In genomic region chr1:46487818-46488218, GRCh38 we compare ENCODE assay signal across 11 cellular contexts. TPM values are rescaled to one million over a fixed set of nuclear protein-coding genes. Genes with fewer than 3 reads are reported as not detected.
DNase-seq lines count a peak whose midpoint lies in the region; ATAC-seq and TF ChIP-seq lines count a peak whose summit lies in the region.
"Had no signal": no experiment of that assay in that cellular context is flagged by ENCODE, and none has a peak within 500 bp of the region (broad histone marks: within the 10 kb centered on the region; RNA-seq: fewer than 3 reads in every experiment).

No MANE protein-coding gene starts in this region.

- no peak overlapping the region for H2AK5ac ChIP-seq in H9 (ENCODE audit: insufficient read length, low read length)

- H3K27me3 Mint-ChIP-seq in H9 (ENCODE audit: low read depth), result peaks cover 99% of the 10 kb centered on the region

- H3K9me3 Mint-ChIP-seq in H9, result no peaks in the 10 kb centered on the region; a peak in 2 of 5 replicates
- H3K9me3 Mint-ChIP-seq: effector memory CD8-positive, alpha-beta T cell had no signal

- H3K36me3 Mint-ChIP-seq in H9 (ENCODE audit: insufficient read depth in 1 of 3, low read depth in 3 of 3), result no peaks in the 10 kb centered on the region

- H3K4me1 Mint-ChIP-seq in H9, result peaks cover 42 to 71% of the 10 kb centered on the region in 2 experiments

- H3K27ac ChIP-seq in H9 (ENCODE audit: insufficient read length, low read depth, low read length) (no peak overlapping the region), PC-3 (ENCODE audit: low read length) (no peak overlapping the region), foreskin keratinocyte (no peak overlapping the region)

- H3F3A ChIP-seq in PC-3 (ENCODE audit: low read length, unreplicated experiment), result no peaks in the 10 kb centered on the region

- H3K4me2 ChIP-seq in H9 (ENCODE audit: insufficient read depth, insufficient read length, low read length), result no peak overlapping the region
- H3K4me2 ChIP-seq in PC-3 (ENCODE audit: low read length), result no peak overlapping the region

- H2BK20ac ChIP-seq in H9 (ENCODE audit: low read depth, low read length, poor library complexity, severe bottlenecking), result no peak overlapping the region

- no peaks in the 10 kb centered on the region for H3K9me3 ChIP-seq in H9 (ENCODE audit: control insufficient read depth, low read depth, low read length)
- H3K9me3 ChIP-seq in PC-3 (ENCODE audit: low read length), result no peaks in the 10 kb centered on the region

- no CpG with 5 or more reads among the region's 7 CpGs for WGBS in H9 (ENCODE audit: extremely low coverage, insufficient read length, low lambda C conversion rate)

- H3K23me2 ChIP-seq in H9 (ENCODE audit: insufficient read length, low read depth, low read length, poor library complexity, severe bottlenecking), result peaks cover 23% of the 10 kb centered on the region

- no peak overlapping the region for H2BK120ac ChIP-seq in H9 (ENCODE audit: low read depth, low read length, poor library complexity, severe bottlenecking)

- no peak overlapping the region for H3K14ac ChIP-seq in H9 (ENCODE audit: insufficient read depth, low read length)

- H3K4me3 Mint-ChIP-seq in H9, result peak overlapping the region in 1 of 2 experiments; percentile 20; a peak in 2 of 5 replicates

- no peak overlapping the region for H2BK15ac ChIP-seq in H9 (ENCODE audit: low read depth, low read length)

- H4K8ac ChIP-seq in H9 (replicated peaks; ENCODE audit: insufficient read length, low read depth, low read length), result no peak overlapping the region

- H3K36me3 ChIP-seq in PC-3 (ENCODE audit: low read depth, low read length), result no peaks in the 10 kb centered on the region

- H3K79me1 ChIP-seq in H9 (ENCODE audit: insufficient read depth, low read depth, low read length, poor library complexity, severe bottlenecking), result no peaks in the 10 kb centered on the region

- no peak overlapping the region for H3T11ph ChIP-seq in H9 (ENCODE audit: low read length)

- H3K79me2 ChIP-seq in H9 (ENCODE audit: insufficient read depth, low read length) (no peaks in the 10 kb centered on the region), PC-3 (ENCODE audit: low read length) (no peaks in the 10 kb centered on the region)

- H4K91ac ChIP-seq in H9 (ENCODE audit: insufficient read length, low read depth, low read length), result no peak overlapping the region

- no peak overlapping the region for H3K56ac ChIP-seq in H9 (ENCODE audit: insufficient read length, low read depth, low read length)

- ATAC-seq in PC-3 (no peak), foreskin keratinocyte (no peak), HG03460 (IDR thresholded peaks at IDR 0.05; ENCODE audit: unreplicated experiment) (no peak), esophagus mucosa (no peak), HG03045 (IDR thresholded peaks at IDR 0.05; ENCODE audit: unreplicated experiment) (no peak)
- ATAC-seq: effector memory CD8-positive, alpha-beta T cell had no signal

- H3K9ac ChIP-seq in H9 (ENCODE audit: extremely low read depth, insufficient read length, low read length), result no peak overlapping the region
- no peak overlapping the region for H3K9ac ChIP-seq in PC-3 (ENCODE audit: low read length)

- TF ChIP-seq CTCF in H9 (conservative IDR thresholded peaks at IDR 0.05), result peak; percentile 69
- peak; percentile 44 for TF ChIP-seq CTCF in PC-3 (conservative IDR thresholded peaks at IDR 0.05; ENCODE audit: low read depth, low read length)
- peak; percentile 35 for TF ChIP-seq CTCF in foreskin keratinocyte (conservative IDR thresholded peaks at IDR 0.05)

- H3K27me3 ChIP-seq in H9 (ENCODE audit: insufficient read depth, low read length), result peaks cover 74% of the 10 kb centered on the region
- H3K27me3 ChIP-seq in PC-3 (ENCODE audit: low read length), result peaks cover 19% of the 10 kb centered on the region
- peaks cover 97% of the 10 kb centered on the region for H3K27me3 ChIP-seq in foreskin keratinocyte

- BruUV-seq in PC-3 (replicated peaks; lab: Mats Ljungman, UMichigan), result no TSS peak

- H3K4me1 ChIP-seq in H9 (ENCODE audit: insufficient read depth, low read length) (peaks cover 2% of the 10 kb centered on the region; the same call in 1 of the 2 replicates), PC-3 (ENCODE audit: insufficient read depth, low read length) (peaks cover 4% of the 10 kb centered on the region; the same call in 1 of the 2 replicates), foreskin keratinocyte (no peaks in the 10 kb centered on the region)

- no peak overlapping the region for H2BK12ac ChIP-seq in H9 (ENCODE audit: insufficient read length, low read depth, low read length)

- H4K20me1 ChIP-seq in H9 (ENCODE audit: control insufficient read depth, insufficient read depth, insufficient read length) (no peaks in the 10 kb centered on the region), PC-3 (ENCODE audit: low read length) (no peaks in the 10 kb centered on the region)

- no peak overlapping the region for H3K4me3 ChIP-seq in PC-3 (ENCODE audit: low read length)

- H3K27ac Mint-ChIP-seq in H9, result no peak overlapping the region
- H3K27ac Mint-ChIP-seq: effector memory CD8-positive, alpha-beta T cell had no signal

- H3K9me2 ChIP-seq in PC-3 (replicated peaks; ENCODE audit: low read length), result no peaks in the 10 kb centered on the region

- H2BK5ac ChIP-seq in H9 (ENCODE audit: insufficient read length, low read length), result no peak overlapping the region

- no peak overlapping the region for H3K18ac ChIP-seq in H9 (ENCODE audit: insufficient read length, low read depth, low read length)

- no peak overlapping the region for H3K4ac ChIP-seq in H9 (ENCODE audit: low read depth, low read length)

- intact Hi-C loops in PC-3 (cut with micrococcal nuclease), result no loop called here

- no peak overlapping the region for H3K23ac ChIP-seq in H9 (ENCODE audit: insufficient read length, low read depth, low read length)

- POLR2A ChIA-PET in PC-3 (lab: Charles Lee; ENCODE audit: unreplicated experiment), result no interaction called here

- CTCF ChIA-PET in PC-3 (lab: Charles Lee), result interaction anchor here (0.8 kb wide), 1 partner anchor 29 kb away, joined by 10 read pairs; no protein-coding TSS in a partner anchor

- no peak overlapping the region for H4K5ac ChIP-seq in H9 (ENCODE audit: insufficient read length, low read depth, low read length)

- H2AFZ ChIP-seq in H9 (ENCODE audit: low read length) (no peak overlapping the region), PC-3 (ENCODE audit: low read length) (no peak overlapping the region)

- DNase-seq in COLO668 (lab: John Stamatoyannopoulos, UW; ENCODE audit: unreplicated experiment) (peak; percentile 29), H9 (peak; percentile 76), PC-3 (no peak), foreskin keratinocyte (no peak)
- DNase-seq in activated T-cell treated with anti-CD3 and anti-CD28 coated beads, Interleukin-2, amount 50 U/mL, for 1 hour, result no peak
- DNase-seq: effector memory CD8-positive, alpha-beta T cell; NCI-H510A treated with DMSO at 0.1 percent for 48 hours had no signal

RNA-seq across cellular contexts. Expression of gene DMBX1, which starts 1.8 kb away (rescaled TPM):
- 2.3 and 2.5 TPM in 2 replicates for total RNA-seq in H9 (2021)
- 1.7 and 2.4 TPM in 2 replicates for total RNA-seq in PC-3 (2014; rRNA removed)
- total RNA-seq in foreskin keratinocyte, result not detected in 2 replicates
- not detected in 2 replicates for polyA plus RNA-seq in foreskin keratinocyte
- not detected for total RNA-seq in esophagus mucosa
- total RNA-seq: activated CD8-positive, alpha-beta memory T cell treated with anti-CD3 and anti-CD28 coated beads for 36 hours had no signal

Comparison
In these comparisons a context has a peak if more than half of its experiments do, and no peak if none do; other contexts are left out.
1. DNase-seq: peak in COLO668 (single experiment) and H9 (single experiment); none in PC-3 (single experiment), foreskin keratinocyte (0 of 2) and activated T-cell treated with anti-CD3 and anti-CD28 coated beads, Interleukin-2, amount 50 U/mL, for 1 hour (single experiment).
2. Peak in every context shown above with its lines, with median percentiles within 50 percentile points of each other: CTCF ChIP-seq.